Comparison of ENCODE assay signal across 7 cellular contexts in genomic region chr9:111039203-111039907, GRCh38.
DNase-seq lines count a peak whose midpoint lies in the region; TF ChIP-seq lines count a peak whose summit lies in the region.

No MANE protein-coding gene starts in this region.

- no peaks in the 10 kb centered on the region for H3K9me3 ChIP-seq in subcutaneous abdominal adipose tissue (ENCODE audit: control insufficient read depth in 5 of 5, low read length in 5 of 5)

- peak overlapping the region; percentile 13 for H3K27ac ChIP-seq in angular gyrus (ENCODE audit: low read depth, low read length)
- peak overlapping the region; percentile 37 for H3K27ac ChIP-seq in subcutaneous abdominal adipose tissue (ENCODE audit: low read depth, low read length)

- peaks cover 0 to 32% (median 26%) of the 10 kb centered on the region in 5 donors for H3K4me1 ChIP-seq in subcutaneous abdominal adipose tissue (ENCODE audit: control insufficient read depth in 5 of 5, insufficient read depth in 5 of 5, low read length in 5 of 5)

- H3K9ac ChIP-seq in subcutaneous abdominal adipose tissue (ENCODE audit: low read length in 5 of 5) = peak overlapping the region in 1 of 5 donors; percentile 32

- H3K4me3 ChIP-seq in HFF-Myc (replicated peaks; ENCODE audit: low read depth, low read length) = peak overlapping the region; percentile 73
- peak overlapping the region; percentile 65 to 90 (median 74) for H3K4me3 ChIP-seq in subcutaneous abdominal adipose tissue (ENCODE audit: low read depth in 1 of 5, low read length in 5 of 5)

- TF ChIP-seq CTCF in HFF-Myc (IDR thresholded peaks at IDR 0.05; ENCODE audit: low read depth, low read length, missing control alignments) = no peak

- no peak for DNase-seq in HFF-Myc (ENCODE audit: extremely low read depth, low read depth)
- DNase-seq in kidney glomerular epithelial cell (lab: John Stamatoyannopoulos, UW) = peak; percentile 67
- DNase-seq in NCI-H2029 treated with DMSO at 0.1 percent for 48 hours (lab: John Stamatoyannopoulos, UW) = no peak
- no peak for DNase-seq in AG08396 (ENCODE audit: low spot score)
- DNase-seq in middle frontal gyrus (ENCODE audit: extremely low spot score, low spot score) = no peak

- H3K36me3 ChIP-seq in subcutaneous abdominal adipose tissue (ENCODE audit: control insufficient read depth in 5 of 5, insufficient read depth in 5 of 5, low read length in 5 of 5) = no peaks in the 10 kb centered on the region

- H3K27me3 ChIP-seq in subcutaneous abdominal adipose tissue (ENCODE audit: control insufficient read depth in 5 of 5, insufficient read depth in 4 of 5, low read length in 5 of 5) = peaks cover 0 to 16% (median 14%) of the 10 kb centered on the region in 5 donors
